1 cellular context compared by ENCODE assay signal in genomic region chr3:129627350-129628168, GRCh38.
TF ChIP-seq lines count a peak whose summit lies in the region.

No MANE protein-coding gene starts in this region.

TF ChIP-seq in HepG2, 621 proteins besides CTCF, POLR2A, EP300 and RAD21 (continued from another document and continues in another):
- TF ChIP-seq GMEB1 (CRISPR knock-in tag; IDR thresholded peaks at IDR 0.05; ENCODE audit: borderline replicate concordance) (peak; percentile 34; the same call in 1 of the 2 replicates), ZMYM3 (CRISPR knock-in tag; IDR thresholded peaks at IDR 0.05) (no peak), ZNF616 (CRISPR knock-in tag; IDR thresholded peaks at IDR 0.05; ENCODE audit: low read depth) (no peak), ZMYM4 (CRISPR knock-in tag; IDR thresholded peaks at IDR 0.05) (no peak), ZSCAN30 (CRISPR knock-in tag; IDR thresholded peaks at IDR 0.05) (no peak), FOSL2 (CRISPR knock-in tag; IDR thresholded peaks at IDR 0.05) (no peak), NONO (IDR thresholded peaks at IDR 0.05) (no peak), NONO (CRISPR knock-in tag; conservative IDR thresholded peaks at IDR 0.05) (peak; percentile 43; the same call in 1 of the 2 replicates), RBFOX2 (IDR thresholded peaks at IDR 0.05; ENCODE audit: low read depth, low read length) (no peak), JUN (CRISPR knock-in tag; IDR thresholded peaks at IDR 0.05) (no peak), ZNF740 (CRISPR knock-in tag; IDR thresholded peaks at IDR 0.05) (no peak), ZNF878 (CRISPR knock-in tag; IDR thresholded peaks at IDR 0.05) (no peak), NFYC (CRISPR knock-in tag; IDR thresholded peaks at IDR 0.05) (no peak; the same call in 1 of the 2 replicates), RFX1 (IDR thresholded peaks at IDR 0.05) (no peak), CENPBD1 (CRISPR knock-in tag; IDR thresholded peaks at IDR 0.05; ENCODE audit: borderline replicate concordance, low read depth) (no peak), GATAD2A (CRISPR knock-in tag; IDR thresholded peaks at IDR 0.05) (no peak), SRF (IDR thresholded peaks at IDR 0.05; ENCODE audit: low read depth, low read length) (no peak), SMARCE1 (IDR thresholded peaks at IDR 0.05; ENCODE audit: borderline replicate concordance) (no peak), ZNF263 (CRISPR knock-in tag; IDR thresholded peaks at IDR 0.05) (no peak), NCOA2 (CRISPR knock-in tag; IDR thresholded peaks at IDR 0.05) (no peak), ZNF775 (CRISPR knock-in tag; IDR thresholded peaks at IDR 0.05; ENCODE audit: borderline replicate concordance) (no peak), KDM5A (IDR thresholded peaks at IDR 0.05; ENCODE audit: borderline replicate concordance, low read length) (no peak), ZKSCAN1 (IDR thresholded peaks at IDR 0.05; ENCODE audit: low read length) (no peak), ZNF546 (CRISPR knock-in tag; conservative IDR thresholded peaks at IDR 0.05) (no peak), LBX2 (CRISPR knock-in tag; IDR thresholded peaks at IDR 0.05; ENCODE audit: borderline replicate concordance) (no peak), NFRKB (IDR thresholded peaks at IDR 0.05) (no peak), PHF8 (CRISPR knock-in tag; IDR thresholded peaks at IDR 0.05) (peak; percentile 56; the same call in 1 of the 2 replicates), PREB (CRISPR knock-in tag; IDR thresholded peaks at IDR 0.05) (no peak), ZSCAN5A (CRISPR knock-in tag; IDR thresholded peaks at IDR 0.05; ENCODE audit: borderline replicate concordance) (no peak), HNF4G (IDR thresholded peaks at IDR 0.05; ENCODE audit: borderline replicate concordance, low read depth, low read length) (no peak), HNF4G (CRISPR knock-in tag; IDR thresholded peaks at IDR 0.05; ENCODE audit: borderline replicate concordance, low read depth) (no peak), ZNF138 (CRISPR knock-in tag; IDR thresholded peaks at IDR 0.05; ENCODE audit: low read depth) (no peak; the same call in 1 of the 2 replicates), RARG (CRISPR knock-in tag; IDR thresholded peaks at IDR 0.05; ENCODE audit: low read depth) (no peak), ZNF484 (CRISPR knock-in tag; IDR thresholded peaks at IDR 0.05; ENCODE audit: borderline replicate concordance, low read depth) (no peak), ZNF7 (CRISPR knock-in tag; IDR thresholded peaks at IDR 0.05) (no peak), ZSCAN20 (CRISPR knock-in tag; IDR thresholded peaks at IDR 0.05; ENCODE audit: borderline replicate concordance) (no peak), ZFP1 (CRISPR knock-in tag; IDR thresholded peaks at IDR 0.05) (no peak), TAF15 (IDR thresholded peaks at IDR 0.05; ENCODE audit: low read depth, low read length, poor library complexity, severe bottlenecking) (peak; percentile 8), CEBPZ (IDR thresholded peaks at IDR 0.05; ENCODE audit: low read length) (no peak), JUND (CRISPR knock-in tag; IDR thresholded peaks at IDR 0.05) (peak; percentile 15; the same call in 1 of the 2 replicates), YEATS4 (CRISPR knock-in tag; IDR thresholded peaks at IDR 0.05; ENCODE audit: borderline replicate concordance) (peak; percentile 6; the same call in 1 of the 2 replicates), CBX5 (CRISPR knock-in tag; IDR thresholded peaks at IDR 0.05; ENCODE audit: borderline replicate concordance) (no peak), SRSF9 (IDR thresholded peaks at IDR 0.05; ENCODE audit: borderline replicate concordance, insufficient read depth, low read depth, low read length, poor library complexity, severe bottlenecking) (no peak), MXD4 (CRISPR knock-in tag; IDR thresholded peaks at IDR 0.05) (peak; percentile 43; the same call in 1 of the 2 replicates), SALL2 (CRISPR knock-in tag; IDR thresholded peaks at IDR 0.05) (0 out of 2 replicates have a peak, but pooled peaks have one; percentile 26), MAX (IDR thresholded peaks at IDR 0.05) (peak; percentile 43; the same call in 1 of the 2 replicates), ZSCAN25 (CRISPR knock-in tag; IDR thresholded peaks at IDR 0.05) (no peak), ZSCAN21 (CRISPR knock-in tag; IDR thresholded peaks at IDR 0.05; ENCODE audit: borderline replicate concordance) (no peak), ZNF687 (CRISPR knock-in tag; IDR thresholded peaks at IDR 0.05) (peak; percentile 65), DPF2 (CRISPR knock-in tag; IDR thresholded peaks at IDR 0.05; ENCODE audit: borderline replicate concordance, low read depth) (no peak), ZNF230 (CRISPR knock-in tag; IDR thresholded peaks at IDR 0.05) (no peak), AHR (CRISPR knock-in tag; IDR thresholded peaks at IDR 0.05) (no peak), ZFYVE20 (CRISPR knock-in tag; IDR thresholded peaks at IDR 0.05; ENCODE audit: borderline replicate concordance, low read depth) (no peak), CEBPB (IDR thresholded peaks at IDR 0.05; ENCODE audit: borderline replicate concordance, low read depth, low read length) (peak; percentile 56; the same call in 1 of the 2 replicates), PRDM10 (CRISPR knock-in tag; IDR thresholded peaks at IDR 0.05; ENCODE audit: low read depth) (no peak), ZNF225 (CRISPR knock-in tag; IDR thresholded peaks at IDR 0.05) (no peak)
